ENCODE assay signal across 1 cellular context in genomic region chr6:82247634-82248232, GRCh38.
TF ChIP-seq lines count a peak whose summit lies in the region.

Gene IBTK, minus strand, starts transcription at chr6:82247744. Its CDS starts 7,258 bp downstream, at chr6:82240486.

TF ChIP-seq in HepG2, 621 proteins besides CTCF, POLR2A, EP300 and RAD21 (continued from another document and continues in another):
- TF ChIP-seq ZNF318 (CRISPR knock-in tag; IDR thresholded peaks at IDR 0.05) (no peak), TBX3 (IDR thresholded peaks at IDR 0.05; ENCODE audit: borderline replicate concordance) (no peak), ZNF800 (CRISPR knock-in tag; IDR thresholded peaks at IDR 0.05) (no peak; the same call in 1 of the 2 replicates), PLRG1 (conservative IDR thresholded peaks at IDR 0.05) (no peak), EHMT2 (IDR thresholded peaks at IDR 0.05; ENCODE audit: borderline replicate concordance, low read depth, low read length) (no peak), NRL (CRISPR knock-in tag; IDR thresholded peaks at IDR 0.05; ENCODE audit: borderline replicate concordance) (peak; percentile 91), ZNF333 (CRISPR knock-in tag; IDR thresholded peaks at IDR 0.05; ENCODE audit: borderline replicate concordance) (no peak), SCMH1 (CRISPR knock-in tag; IDR thresholded peaks at IDR 0.05; ENCODE audit: borderline replicate concordance) (no peak), KLF12 (CRISPR knock-in tag; IDR thresholded peaks at IDR 0.05; ENCODE audit: borderline replicate concordance) (no peak), ZBTB21 (CRISPR knock-in tag; IDR thresholded peaks at IDR 0.05) (no peak), CEBPB (IDR thresholded peaks at IDR 0.05; ENCODE audit: borderline replicate concordance, low read depth, low read length) (no peak), ZC3H13 (CRISPR knock-in tag; IDR thresholded peaks at IDR 0.05) (no peak), ZNF740 (CRISPR knock-in tag; IDR thresholded peaks at IDR 0.05) (no peak), ZNF639 (CRISPR knock-in tag; conservative IDR thresholded peaks at IDR 0.05) (no peak), SNAI1 (CRISPR knock-in tag; IDR thresholded peaks at IDR 0.05; ENCODE audit: borderline replicate concordance) (no peak), NCOA1 (CRISPR knock-in tag; IDR thresholded peaks at IDR 0.05) (no peak; the same call in 1 of the 2 replicates), ZNF598 (CRISPR knock-in tag; IDR thresholded peaks at IDR 0.05; ENCODE audit: borderline replicate concordance) (peak; percentile 37; the same call in 1 of the 2 replicates), ZNF280D (CRISPR knock-in tag; IDR thresholded peaks at IDR 0.05) (no peak), CERS6 (CRISPR knock-in tag; IDR thresholded peaks at IDR 0.05) (no peak), SP5 (CRISPR knock-in tag; IDR thresholded peaks at IDR 0.05; ENCODE audit: borderline replicate concordance, low read depth) (peak; percentile 62; the same call in 1 of the 2 replicates), ZNF224 (CRISPR knock-in tag; IDR thresholded peaks at IDR 0.05) (peak; percentile 84; the same call in 1 of the 2 replicates), JUN (CRISPR knock-in tag; IDR thresholded peaks at IDR 0.05) (no peak), ZNF879 (CRISPR knock-in tag; IDR thresholded peaks at IDR 0.05) (no peak), TSC22D2 (CRISPR knock-in tag; IDR thresholded peaks at IDR 0.05; ENCODE audit: borderline replicate concordance) (no peak), PCBP1 (IDR thresholded peaks at IDR 0.05; ENCODE audit: borderline replicate concordance, low read depth, low read length) (peak; percentile 85; the same call in 1 of the 2 replicates), ZBTB39 (CRISPR knock-in tag; IDR thresholded peaks at IDR 0.05) (no peak), ZNF143 (CRISPR knock-in tag; IDR thresholded peaks at IDR 0.05) (0 out of 2 replicates have a peak, but pooled peaks have one; percentile 6), SIX4 (CRISPR knock-in tag; IDR thresholded peaks at IDR 0.05) (no peak), ATRX (CRISPR knock-in tag; IDR thresholded peaks at IDR 0.05; ENCODE audit: borderline replicate concordance) (no peak), ZNF460 (CRISPR knock-in tag; IDR thresholded peaks at IDR 0.05; ENCODE audit: borderline replicate concordance) (no peak), NCOA2 (CRISPR knock-in tag; IDR thresholded peaks at IDR 0.05) (no peak; the same call in 1 of the 2 replicates), PRDM10 (CRISPR knock-in tag; IDR thresholded peaks at IDR 0.05; ENCODE audit: low read depth) (peak; percentile 74; the same call in 1 of the 2 replicates), RNF2 (conservative IDR thresholded peaks at IDR 0.05; ENCODE audit: low read depth) (no peak), NCOR1 (IDR thresholded peaks at IDR 0.05; ENCODE audit: borderline replicate concordance, low read length) (no peak), KMT2A (CRISPR knock-in tag; IDR thresholded peaks at IDR 0.05) (0 out of 2 replicates have a peak, but pooled peaks have one; percentile 13), ZNF773 (CRISPR knock-in tag; IDR thresholded peaks at IDR 0.05; ENCODE audit: borderline replicate concordance) (no peak), CENPT (CRISPR knock-in tag; IDR thresholded peaks at IDR 0.05; ENCODE audit: low read depth) (no peak), ZNF7 (CRISPR knock-in tag; IDR thresholded peaks at IDR 0.05) (no peak), ESRRA (CRISPR knock-in tag; IDR thresholded peaks at IDR 0.05; ENCODE audit: low read depth) (no peak; the same call in 1 of the 2 replicates)
